In the genomic region with DNA sequence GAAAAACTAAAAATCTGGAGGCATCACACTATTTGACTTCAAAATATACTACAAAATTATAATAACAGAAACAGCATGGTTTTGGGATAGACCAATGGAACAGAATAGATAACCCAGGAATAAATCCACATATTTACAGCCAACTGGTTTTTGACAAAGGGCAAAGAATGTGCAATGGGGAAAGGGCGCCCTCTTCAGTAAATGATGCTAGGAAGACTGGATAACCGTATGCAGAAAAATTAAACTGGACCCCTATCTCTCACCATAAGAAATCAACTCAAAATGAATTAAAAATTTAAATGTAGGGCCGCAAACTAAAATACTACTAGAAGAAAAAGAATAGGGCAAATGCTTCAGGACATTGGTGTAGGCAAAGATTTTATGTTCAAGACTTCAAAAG, we compare ENCODE assay signal across 11 cellular contexts.
DNase-seq lines count a peak whose midpoint lies in the region; ATAC-seq and TF ChIP-seq lines count a peak whose summit lies in the region.
"Had no signal": no experiment of that assay in that cellular context is flagged by ENCODE, and none has a peak within 500 bp of the region (broad histone marks: within the 10 kb centered on the region; RNA-seq: fewer than 3 reads in every experiment).

No MANE protein-coding gene starts in this region.

- no peak overlapping the region for H3K9ac ChIP-seq in NT2/D1 (ENCODE audit: insufficient read length, low read depth)

- intact Hi-C loops in ovary (cut with DNase I), result no loop called here

- peak; percentile 24 for DNase-seq in DMS53 treated with DMSO at 0.1 percent for 48 hours (lab: John Stamatoyannopoulos, UW; ENCODE audit: unreplicated experiment)
- peak; percentile 23 for DNase-seq in NT2/D1 (ENCODE audit: low read depth, low spot score)
- DNase-seq in fibroblast of villous mesenchyme (ENCODE audit: low read depth), result peak; percentile 25
- DNase-seq in ovary, result no peak
- no peak for DNase-seq in NK-92 treated with Interleukin-12 subunit alpha and Interleukin-12 subunit beta, amount 100 ng/mL, for 24 hours (lab: John Stamatoyannopoulos, UW)
- DNase-seq: NCI-H2171 treated with DMSO at 0.1 percent for 48 hours; pancreas; stimulated activated CD4-positive, alpha-beta T cell treated with anti-CD3 and anti-CD28 coated beads, Interleukin-2, amount 100 ng/mL, for 24 hours had no signal

- TF ChIP-seq CTCF in fibroblast of villous mesenchyme (IDR thresholded peaks at IDR 0.05; ENCODE audit: insufficient read depth, low read depth, low read length) (peak; percentile 42), ovary (IDR thresholded peaks at IDR 0.05) (no peak)

- H3K27ac ChIP-seq in ovary, result no peak overlapping the region
- H3K27ac ChIP-seq: pancreas had no signal

- no peak overlapping the region for H3K4me3 ChIP-seq in NT2/D1 (ENCODE audit: insufficient read length, low read depth)
- H3K4me3 ChIP-seq in fibroblast of villous mesenchyme (ENCODE audit: low read depth, low read length), result no peak overlapping the region
- no peak overlapping the region for H3K4me3 ChIP-seq in ovary
- H3K4me3 ChIP-seq: pancreas had no signal

- H3K4me1 ChIP-seq in NT2/D1 (ENCODE audit: insufficient read depth, insufficient read length) (no peaks in the 10 kb centered on the region), ovary (ENCODE audit: insufficient read depth) (no peaks in the 10 kb centered on the region)
- H3K4me1 ChIP-seq: pancreas had no signal

- TF ChIP-seq POLR2A in ovary (IDR thresholded peaks at IDR 0.05), result no peak

- ATAC-seq in GM18519 (IDR thresholded peaks at IDR 0.05; ENCODE audit: low FRiP score, unreplicated experiment), result no peak
- no peak for ATAC-seq in activated CD4-positive, CD25-positive, alpha-beta regulatory T cell treated with anti-CD3 and anti-CD28 coated beads, Interleukin-2, amount 50 U/mL, for 24 hours
- ATAC-seq: pancreas had no signal

- H3K36me3 ChIP-seq in NT2/D1 (ENCODE audit: insufficient read depth, insufficient read length, low read length) (no peaks in the 10 kb centered on the region), ovary (no peaks in the 10 kb centered on the region)
- H3K36me3 ChIP-seq: pancreas had no signal

- H3K27me3 ChIP-seq in NT2/D1 (ENCODE audit: insufficient read depth, insufficient read length) (no peaks in the 10 kb centered on the region), ovary (no peaks in the 10 kb centered on the region)
- H3K27me3 ChIP-seq: pancreas had no signal

- H3K9me3 ChIP-seq in NT2/D1 (ENCODE audit: insufficient read depth, low read length) (no peaks in the 10 kb centered on the region), ovary (no peaks in the 10 kb centered on the region)
- H3K9me3 ChIP-seq: pancreas had no signal

- peak; percentile 76 for TF ChIP-seq RAD21 in Ishikawa (IDR thresholded peaks at IDR 0.05; ENCODE audit: low read depth)

- no peak for TF ChIP-seq EP300 in Ishikawa (IDR thresholded peaks at IDR 0.05; ENCODE audit: borderline replicate concordance)
- no peak for TF ChIP-seq EP300 in ovary (IDR thresholded peaks at IDR 0.05)

- WGBS in ovary, 3 donors, result 43 to 64% (median 51%) methylated on average over 3 of the region's 3 CpGs

TF ChIP-seq in Ishikawa, 13 proteins besides CTCF, POLR2A, EP300 and RAD21:
- no peak for TF ChIP-seq NFIC (IDR thresholded peaks at IDR 0.05)
- TF ChIP-seq, protein P1, sequence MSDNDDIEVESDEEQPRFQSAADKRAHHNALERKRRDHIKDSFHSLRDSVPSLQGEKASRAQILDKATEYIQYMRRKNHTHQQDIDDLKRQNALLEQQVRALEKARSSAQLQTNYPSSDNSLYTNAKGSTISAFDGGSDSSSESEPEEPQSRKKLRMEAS (IDR thresholded peaks at IDR 0.05), result no peak
- no peak for TF ChIP-seq CREB1 (IDR thresholded peaks at IDR 0.05; ENCODE audit: low read depth)
- TF ChIP-seq TCF12 (IDR thresholded peaks at IDR 0.05; ENCODE audit: low read depth), result no peak

Comparison
In these comparisons a context has a peak if more than half of its experiments do, and no peak if none do; other contexts are left out.
1. DNase-seq: peak in DMS53 treated with DMSO at 0.1 percent for 48 hours (single experiment), NT2/D1 (single experiment) and fibroblast of villous mesenchyme (single experiment); none in ovary (0 of 5) and NK-92 treated with Interleukin-12 subunit alpha and Interleukin-12 subunit beta, amount 100 ng/mL, for 24 hours (single experiment).